In the genomic region with DNA sequence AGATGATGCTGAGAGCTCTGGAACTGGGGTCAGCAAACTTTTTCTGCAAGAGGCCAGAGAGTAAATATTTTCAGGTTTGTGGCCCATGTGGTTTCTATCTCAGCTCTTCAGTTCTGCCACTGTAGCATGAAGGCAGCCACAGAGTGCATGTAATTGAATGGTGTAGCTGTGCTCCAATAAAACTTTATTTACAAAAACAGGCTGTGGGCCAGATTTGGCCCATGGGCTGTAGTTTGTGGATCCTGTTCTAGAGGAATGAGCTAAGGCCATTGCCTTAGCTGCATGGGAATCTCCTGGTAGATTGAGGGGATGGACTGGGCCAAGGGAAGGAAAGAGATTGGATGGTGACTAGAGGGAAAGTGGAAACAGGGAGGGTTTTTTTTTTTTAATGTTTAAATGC, we compare ENCODE assay signal across 28 cellular contexts. TPM values are rescaled to one million over a fixed set of nuclear protein-coding genes. Genes with fewer than 3 reads are reported as not detected.
"Had no signal": no experiment of that assay in that cellular context is flagged by ENCODE, and none has a peak within 500 bp of the region (broad histone marks: within the 10 kb centered on the region; RNA-seq: fewer than 3 reads in every experiment).

No MANE protein-coding gene starts in this region.

- H3K9me3 Mint-ChIP-seq: activated CD4-positive, alpha-beta memory T cell treated with anti-CD3 and anti-CD28 coated beads, Interleukin-2, amount 10 ng/mL, durations not matched to agents 7 days and 5 days; activated CD4-positive, alpha-beta T cell treated with anti-CD3 and anti-CD28 coated beads, Interleukin-2, amount 10 ng/mL, durations not matched to agents 7 days and 5 days; activated naive CD8-positive, alpha-beta T cell treated with anti-CD3 and anti-CD28 coated beads for 36 hours; activated naive CD8-positive, alpha-beta T cell treated with anti-CD3 and anti-CD28 coated beads, Interleukin-2, amount 50 U/mL, for 24 hours; activated T-cell treated with anti-CD3 and anti-CD28 coated beads, Interleukin-2, amount 50 U/mL, for 24 hours; activated T-cell treated with anti-CD3 and anti-CD28 coated beads, Interleukin-2, amount 50 U/mL, for 72 hours; activated T-helper 17 cell treated with anti-CD3 and anti-CD28 coated beads, Interleukin-2, amount 50 U/mL, for 72 hours had no signal

- DNase-seq: activated CD4-positive, alpha-beta memory T cell treated with anti-CD3 and anti-CD28 coated beads, Interleukin-2, amount 10 ng/mL, durations not matched to agents 7 days and 5 days; activated CD4-positive, alpha-beta T cell treated with anti-CD3 and anti-CD28 coated beads for 1 hour; activated CD4-positive, alpha-beta T cell treated with anti-CD3 and anti-CD28 coated beads for 4 hours; activated CD4-positive, alpha-beta T cell treated with anti-CD3 and anti-CD28 coated beads, Interleukin-2, amount 10 ng/mL, durations not matched to agents 7 days and 5 days; activated CD4-positive, alpha-beta T cell treated with anti-CD3 and anti-CD28 coated beads, Interleukin-2, amount 50 U/mL, for 4 hours; activated CD8-positive, alpha-beta memory T cell treated with anti-CD3 and anti-CD28 coated beads, Interleukin-2, amount 50 U/mL, for 48 hours; activated effector memory CD4-positive, alpha-beta T cell treated with Interleukin-2 at 50 U/mL for 16 hours; activated gamma-delta T cell treated with Interleukin-2 at 50 U/mL for 16 hours; activated naive CD4-positive, alpha-beta T cell treated with anti-CD3 and anti-CD28 coated beads, Interleukin-2, amount 50 U/mL, for 16 hours; activated naive CD4-positive, alpha-beta T cell treated with Interleukin-2 at 50 U/mL for 16 hours; activated naive CD8-positive, alpha-beta T cell treated with anti-CD3 and anti-CD28 coated beads for 36 hours; activated naive CD8-positive, alpha-beta T cell treated with anti-CD3 and anti-CD28 coated beads, Interleukin-2, amount 50 U/mL, for 24 hours; activated T-cell treated with anti-CD3 and anti-CD28 coated beads for 4 hours; activated T-cell treated with anti-CD3 and anti-CD28 coated beads, Interleukin-2, amount 50 U/mL, for 24 hours; activated T-cell treated with anti-CD3 and anti-CD28 coated beads, Interleukin-2, amount 50 U/mL, for 72 hours; adrenal gland; amygdala; aorta; body of pancreas; caudate nucleus; dorsolateral prefrontal cortex; effector memory CD4-positive, alpha-beta T cell; endodermal cell; foreskin fibroblast; T-helper 2 cell had no signal

- H3K4me1 Mint-ChIP-seq: activated CD4-positive, alpha-beta memory T cell treated with anti-CD3 and anti-CD28 coated beads, Interleukin-2, amount 10 ng/mL, durations not matched to agents 7 days and 5 days; activated CD4-positive, alpha-beta T cell treated with anti-CD3 and anti-CD28 coated beads, Interleukin-2, amount 10 ng/mL, durations not matched to agents 7 days and 5 days; activated naive CD8-positive, alpha-beta T cell treated with anti-CD3 and anti-CD28 coated beads for 36 hours; activated T-helper 17 cell treated with anti-CD3 and anti-CD28 coated beads, Interleukin-2, amount 50 U/mL, for 72 hours; endodermal cell had no signal

- ATAC-seq: activated naive CD8-positive, alpha-beta T cell treated with anti-CD3 and anti-CD28 coated beads, Interleukin-2, amount 50 U/mL, for 24 hours; activated T-cell treated with anti-CD3 and anti-CD28 coated beads, Interleukin-2, amount 50 U/mL, for 72 hours; activated T-helper 17 cell treated with anti-CD3 and anti-CD28 coated beads, Interleukin-2, amount 50 U/mL, for 72 hours; body of pancreas; esophagus mucosa had no signal

- H3K27ac Mint-ChIP-seq: activated CD4-positive, alpha-beta memory T cell treated with anti-CD3 and anti-CD28 coated beads, Interleukin-2, amount 10 ng/mL, durations not matched to agents 7 days and 5 days; activated CD4-positive, alpha-beta T cell treated with anti-CD3 and anti-CD28 coated beads, Interleukin-2, amount 10 ng/mL, durations not matched to agents 7 days and 5 days; activated naive CD8-positive, alpha-beta T cell treated with anti-CD3 and anti-CD28 coated beads for 36 hours; activated naive CD8-positive, alpha-beta T cell treated with anti-CD3 and anti-CD28 coated beads, Interleukin-2, amount 50 U/mL, for 24 hours; activated T-cell treated with anti-CD3 and anti-CD28 coated beads, Interleukin-2, amount 50 U/mL, for 24 hours; activated T-cell treated with anti-CD3 and anti-CD28 coated beads, Interleukin-2, amount 50 U/mL, for 72 hours; activated T-helper 17 cell treated with anti-CD3 and anti-CD28 coated beads, Interleukin-2, amount 50 U/mL, for 72 hours; endodermal cell had no signal

- H3K36me3 Mint-ChIP-seq: activated naive CD8-positive, alpha-beta T cell treated with anti-CD3 and anti-CD28 coated beads for 36 hours had no signal

- H3K27me3 Mint-ChIP-seq: activated CD4-positive, alpha-beta memory T cell treated with anti-CD3 and anti-CD28 coated beads, Interleukin-2, amount 10 ng/mL, durations not matched to agents 7 days and 5 days; activated naive CD8-positive, alpha-beta T cell treated with anti-CD3 and anti-CD28 coated beads for 36 hours had no signal

- H3K4me3 Mint-ChIP-seq: activated CD4-positive, alpha-beta memory T cell treated with anti-CD3 and anti-CD28 coated beads, Interleukin-2, amount 10 ng/mL, durations not matched to agents 7 days and 5 days; activated CD4-positive, alpha-beta T cell treated with anti-CD3 and anti-CD28 coated beads, Interleukin-2, amount 10 ng/mL, durations not matched to agents 7 days and 5 days; activated naive CD8-positive, alpha-beta T cell treated with anti-CD3 and anti-CD28 coated beads for 36 hours; activated naive CD8-positive, alpha-beta T cell treated with anti-CD3 and anti-CD28 coated beads, Interleukin-2, amount 50 U/mL, for 24 hours; activated T-cell treated with anti-CD3 and anti-CD28 coated beads, Interleukin-2, amount 50 U/mL, for 24 hours; activated T-cell treated with anti-CD3 and anti-CD28 coated beads, Interleukin-2, amount 50 U/mL, for 72 hours; activated T-helper 17 cell treated with anti-CD3 and anti-CD28 coated beads, Interleukin-2, amount 50 U/mL, for 72 hours; endodermal cell had no signal

RNA-seq across cellular contexts. Expression of a gene that starts 36.8 kb away (rescaled TPM):
- total RNA-seq: activated CD4-positive, alpha-beta memory T cell treated with anti-CD3 and anti-CD28 coated beads, Interleukin-2, amount 10 ng/mL, durations not matched to agents 7 days and 5 days; activated CD4-positive, alpha-beta T cell treated with anti-CD3 and anti-CD28 coated beads, Interleukin-2, amount 10 ng/mL, durations not matched to agents 7 days and 5 days; T-helper 1 cell treated with Interleukin-12 subunit alpha and Interleukin-12 subunit beta and Interleukin-4 antibody, amounts not matched to agents 30 ng/mL and 1 ng/mL, for 36 hours had no signal
